In genomic region chr7:95907337-95907736, GRCh38 we compare ENCODE assay signal across 22 cellular contexts.
DNase-seq lines count a peak whose midpoint lies in the region; ATAC-seq and TF ChIP-seq lines count a peak whose summit lies in the region.
"Had no signal": no experiment of that assay in that cellular context is flagged by ENCODE, and none has a peak within 500 bp of the region (broad histone marks: within the 10 kb centered on the region; RNA-seq: fewer than 3 reads in every experiment).

No MANE protein-coding gene starts in this region.

- H3K9me3 Mint-ChIP-seq in effector memory CD8-positive, alpha-beta T cell, result no peaks in the 10 kb centered on the region
- H3K9me3 Mint-ChIP-seq: CD4-positive, alpha-beta T cell; IgD-negative memory B cell had no signal

- no peaks in the 10 kb centered on the region for H3K79me2 ChIP-seq in OCI-LY1 (ENCODE audit: insufficient read depth, low read length)

- H3K4me1 ChIP-seq in OCI-LY1 (ENCODE audit: insufficient read depth, low read length, severe bottlenecking) (peaks cover 95% of the 10 kb centered on the region), esophagus muscularis mucosa (no peaks in the 10 kb centered on the region), upper lobe of right lung (no peaks in the 10 kb centered on the region)

- H4K20me1 ChIP-seq in OCI-LY1 (ENCODE audit: insufficient read depth, low read length), result no peaks in the 10 kb centered on the region
- H4K20me1 ChIP-seq: BLaER1 treated with 17β-estradiol and CSF1 and Interleukin-3, amounts not matched to agents 10 nM and 100 nM had no signal

- no peaks in the 10 kb centered on the region for H3F3A ChIP-seq in OCI-LY1 (ENCODE audit: insufficient read depth, low read length)

- H3K36me3 ChIP-seq in OCI-LY1 (ENCODE audit: insufficient read depth, low read length), result no peaks in the 10 kb centered on the region
- no peaks in the 10 kb centered on the region for H3K36me3 ChIP-seq in esophagus muscularis mucosa
- H3K36me3 ChIP-seq in upper lobe of right lung, result no peaks in the 10 kb centered on the region
- H3K36me3 ChIP-seq: BLaER1 treated with 17β-estradiol and CSF1 and Interleukin-3, amounts not matched to agents 10 nM and 100 nM had no signal

- no peak overlapping the region for H2AFZ ChIP-seq in OCI-LY1 (ENCODE audit: low read length)

- no peak for ATAC-seq in upper lobe of right lung
- ATAC-seq in effector memory CD8-positive, alpha-beta T cell (replicated peaks), result no peak

- TF ChIP-seq CTCF in OCI-LY1 (IDR thresholded peaks at IDR 0.05; ENCODE audit: low read length) (no peak), esophagus muscularis mucosa (IDR thresholded peaks at IDR 0.05) (no peak), upper lobe of right lung (IDR thresholded peaks at IDR 0.05) (no peak)

- peak overlapping the region; percentile 48; the same call in 1 of the 2 replicates for H3K9ac ChIP-seq in OCI-LY1 (ENCODE audit: low read length)
- H3K9ac ChIP-seq: BLaER1 treated with 17β-estradiol and CSF1 and Interleukin-3, amounts not matched to agents 10 nM and 100 nM had no signal

- peak overlapping the region; percentile 22; the same call in 1 of the 2 replicates for H3K4me2 ChIP-seq in OCI-LY1 (ENCODE audit: low read length)
- H3K4me2 ChIP-seq: BLaER1 treated with 17β-estradiol and CSF1 and Interleukin-3, amounts not matched to agents 10 nM and 100 nM had no signal

- H3K27me3 Mint-ChIP-seq in effector memory CD8-positive, alpha-beta T cell, result peaks cover 24 to 40% of the 10 kb centered on the region in 2 donors

- H3K9me3 ChIP-seq in OCI-LY1 (ENCODE audit: low read length), result no peaks in the 10 kb centered on the region
- H3K9me3 ChIP-seq in esophagus muscularis mucosa, result no peaks in the 10 kb centered on the region
- no peaks in the 10 kb centered on the region for H3K9me3 ChIP-seq in upper lobe of right lung
- H3K9me3 ChIP-seq: BLaER1 treated with 17β-estradiol and CSF1 and Interleukin-3, amounts not matched to agents 10 nM and 100 nM had no signal

- intact Hi-C loops in esophagus muscularis mucosa (cut with DNase I) (no loop called here), upper lobe of right lung (cut with DNase I) (no loop called here)

- WGBS in esophagus muscularis mucosa, result 79% methylated on average over 5 of the region's 5 CpGs

- TF ChIP-seq POLR2A in esophagus muscularis mucosa (IDR thresholded peaks at IDR 0.05; ENCODE audit: low read depth), result no peak

- H3K9me2 ChIP-seq in OCI-LY1 (ENCODE audit: low read depth, low read length), result no peaks in the 10 kb centered on the region

- DNase-seq in NCI-H82 (lab: John Stamatoyannopoulos, UW) (peak; percentile 27), NCI-H82 treated with DMSO at 0.1 percent for 48 hours (lab: John Stamatoyannopoulos, UW; ENCODE audit: unreplicated experiment) (no peak), esophagus muscularis mucosa (ENCODE audit: extremely low spot score) (peak; percentile 57), NCI-H1694 (lab: John Stamatoyannopoulos, UW) (no peak), upper lobe of right lung (no peak)
- DNase-seq in effector memory CD8-positive, alpha-beta T cell, result no peak
- DNase-seq in activated effector memory CD4-positive, alpha-beta T cell treated with Interleukin-2 at 50 U/mL for 16 hours, result no peak
- DNase-seq: AML-193; CD4-positive, alpha-beta T cell; NCI-H1092; NCI-H1436 treated with DMSO at 0.1 percent for 48 hours; NCI-H2029 treated with DMSO at 0.1 percent for 48 hours; NCI-H2171; NCI-H226; NCI-H510A; NK-92 treated with Interleukin-12 subunit alpha and Interleukin-12 subunit beta, amount 100 ng/mL, for 24 hours; Right ventricle myocardium superior; RPMI8226 had no signal

- H3K4me1 Mint-ChIP-seq in effector memory CD8-positive, alpha-beta T cell (ENCODE audit: low read depth in 2 of 2), result no peaks in the 10 kb centered on the region
- H3K4me1 Mint-ChIP-seq: IgD-negative memory B cell had no signal

- H3K27ac ChIP-seq in OCI-LY1 (ENCODE audit: low read depth, low read length, poor library complexity, severe bottlenecking) (peak overlapping the region; percentile 88), esophagus muscularis mucosa (replicated peaks in 1 of 4) (no peak overlapping the region), upper lobe of right lung (no peak overlapping the region)
- H3K27ac ChIP-seq: BLaER1 treated with 17β-estradiol and CSF1 and Interleukin-3, amounts not matched to agents 10 nM and 100 nM; HL-60 had no signal

- peak overlapping the region; percentile 6 for H3K4me3 ChIP-seq in OCI-LY1 (ENCODE audit: low read depth, low read length, poor library complexity, severe bottlenecking)
- no peak overlapping the region for H3K4me3 ChIP-seq in esophagus muscularis mucosa
- H3K4me3 ChIP-seq in upper lobe of right lung, result no peak overlapping the region
- H3K4me3 ChIP-seq: BLaER1 treated with 17β-estradiol and CSF1 and Interleukin-3, amounts not matched to agents 10 nM and 100 nM had no signal

- no peak for TF ChIP-seq EP300 in esophagus muscularis mucosa (IDR thresholded peaks at IDR 0.05)

- no peak overlapping the region for H3K4me3 Mint-ChIP-seq in effector memory CD8-positive, alpha-beta T cell
- H3K4me3 Mint-ChIP-seq: CD4-positive, alpha-beta T cell had no signal

- H3K27ac Mint-ChIP-seq in effector memory CD8-positive, alpha-beta T cell, result no peak overlapping the region
- H3K27ac Mint-ChIP-seq: CD4-positive, alpha-beta T cell; IgD-negative memory B cell had no signal

- H3K27me3 ChIP-seq in OCI-LY1 (ENCODE audit: insufficient read depth, low read length), result no peaks in the 10 kb centered on the region
- H3K27me3 ChIP-seq in esophagus muscularis mucosa, result no peaks in the 10 kb centered on the region
- H3K27me3 ChIP-seq in upper lobe of right lung, result peaks cover 10% of the 10 kb centered on the region

- H3K36me3 Mint-ChIP-seq in effector memory CD8-positive, alpha-beta T cell (ENCODE audit: insufficient read depth), result no peaks in the 10 kb centered on the region
- H3K36me3 Mint-ChIP-seq: IgD-negative memory B cell had no signal

Comparison
In these comparisons a context has a peak if more than half of its experiments do, and no peak if none do; other contexts are left out.
1. DNase-seq: peak in NCI-H82 (single experiment) and esophagus muscularis mucosa (single experiment); none in NCI-H82 treated with DMSO at 0.1 percent for 48 hours (single experiment), NCI-H1694 (single experiment), upper lobe of right lung (single experiment), effector memory CD8-positive, alpha-beta T cell (0 of 3) and activated effector memory CD4-positive, alpha-beta T cell treated with Interleukin-2 at 50 U/mL for 16 hours (single experiment).